1 cellular context compared by ENCODE assay signal in the genomic region with DNA sequence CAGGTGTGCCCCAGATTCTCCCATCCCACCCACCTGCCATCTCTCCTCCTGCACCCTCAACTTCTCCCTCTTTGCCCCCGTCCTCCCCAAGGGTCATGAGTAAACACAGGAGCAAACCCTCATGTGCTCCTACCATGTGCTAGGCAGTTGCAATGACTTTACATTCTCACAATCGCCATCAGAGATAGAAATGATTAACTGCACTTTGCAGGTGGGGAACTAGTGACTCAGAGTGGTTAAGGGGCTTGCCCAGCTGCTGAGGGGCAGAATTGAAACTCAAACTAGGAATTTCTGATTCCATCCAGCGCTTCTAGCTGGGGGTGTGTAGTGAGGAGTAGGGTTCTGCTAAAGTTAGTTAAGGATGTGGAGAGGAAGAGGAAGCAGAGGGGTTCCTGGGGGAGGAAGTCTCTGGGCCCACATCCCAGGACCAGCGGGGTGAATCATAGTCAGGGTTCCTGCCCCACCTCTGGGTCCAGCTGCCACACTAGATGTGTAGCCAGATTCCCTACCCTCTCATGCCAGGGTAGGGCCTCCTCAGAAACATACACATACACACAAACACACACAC.
TF ChIP-seq lines count a peak whose summit lies in the region.

No MANE protein-coding gene starts in this region.

TF ChIP-seq in SK-N-SH, 30 proteins besides CTCF, POLR2A, EP300 and RAD21:
- TF ChIP-seq, protein P1, sequence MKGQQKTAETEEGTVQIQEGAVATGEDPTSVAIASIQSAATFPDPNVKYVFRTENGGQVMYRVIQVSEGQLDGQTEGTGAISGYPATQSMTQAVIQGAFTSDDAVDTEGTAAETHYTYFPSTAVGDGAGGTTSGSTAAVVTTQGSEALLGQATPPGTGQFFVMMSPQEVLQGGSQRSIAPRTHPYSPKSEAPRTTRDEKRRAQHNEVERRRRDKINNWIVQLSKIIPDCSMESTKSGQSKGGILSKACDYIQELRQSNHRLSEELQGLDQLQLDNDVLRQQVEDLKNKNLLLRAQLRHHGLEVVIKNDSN (IDR thresholded peaks at IDR 0.05; ENCODE audit: borderline replicate concordance, low read depth) = no peak
TF ChIP-seq in SK-N-SH: peak in this region for 0.
